In genomic region chr12:47652491-47653234, GRCh38 we compare ENCODE assay signal across 11 cellular contexts. TPM values are rescaled to one million over a fixed set of nuclear protein-coding genes. Genes with fewer than 3 reads are reported as not detected.
A peak's percentile ranks its signal among the peaks of the same experiment; 100 is the strongest.
DNase-seq lines count a peak whose midpoint lies in the region; ATAC-seq and TF ChIP-seq lines count a peak whose summit lies in the region.
"Had no signal": no experiment of that assay in that cellular context is flagged by ENCODE, and none has a peak within 500 bp of the region (broad histone marks: within the 10 kb centered on the region; RNA-seq: fewer than 3 reads in every experiment).

No MANE protein-coding gene starts in this region.

- peak; percentile 47 for DNase-seq in CD1c-positive myeloid dendritic cell (ENCODE audit: extremely low spot score)
- peak; percentile 41 for DNase-seq in NB4 (ENCODE audit: low read depth)
- peak; percentile 37 for DNase-seq in choroid plexus epithelial cell (ENCODE audit: low read depth)
- peak in 1 of 3 donors; percentile 15 for DNase-seq in mucosa of descending colon
- DNase-seq in mammary epithelial cell, result no peak
- no peak for DNase-seq in stimulated activated naive CD4-positive, alpha-beta T cell treated with Interleukin-2 at 50 U/mL for 16 hours (lab: John Stamatoyannopoulos, UW)
- DNase-seq: CD4-positive, CD25-positive, alpha-beta regulatory T cell; MG63 had no signal

- WGBS in mammary epithelial cell (ENCODE audit: low coverage, missing lambda C conversion rate), result 59% methylated on average over 3 of the region's 4 CpGs

- H3K9ac ChIP-seq in mammary epithelial cell (ENCODE audit: insufficient read depth, low read length), result no peak overlapping the region
- H3K9ac ChIP-seq: parathyroid adenoma had no signal

- no peaks in the 10 kb centered on the region for H3K36me3 ChIP-seq in mucosa of descending colon (ENCODE audit: low read depth)
- H3K36me3 ChIP-seq in mammary epithelial cell (ENCODE audit: insufficient read depth, low read length), result no peaks in the 10 kb centered on the region

- no peak overlapping the region for H2AFZ ChIP-seq in mammary epithelial cell (ENCODE audit: low read depth, low read length)

- intact Hi-C loops in mucosa of descending colon (cut with DNase I, micrococcal nuclease), result no loop called here
- intact Hi-C loops in mammary epithelial cell (cut with micrococcal nuclease), result no loop called here

- H3K9me3 ChIP-seq in mucosa of descending colon (no peaks in the 10 kb centered on the region), mammary epithelial cell (replicated peaks; ENCODE audit: insufficient read depth, low read length) (no peaks in the 10 kb centered on the region)
- H3K9me3 ChIP-seq: MG63 had no signal

- H3K79me2 ChIP-seq in mammary epithelial cell (ENCODE audit: insufficient read depth, low read length), result no peaks in the 10 kb centered on the region
- H3K79me2 ChIP-seq: parathyroid adenoma had no signal

- ATAC-seq in mucosa of descending colon (peak; percentile 35), HG03039 (IDR thresholded peaks at IDR 0.05; ENCODE audit: unreplicated experiment) (no peak), HG02571 (IDR thresholded peaks at IDR 0.05; ENCODE audit: unreplicated experiment) (no peak)

- H4K20me1 ChIP-seq in mammary epithelial cell (ENCODE audit: insufficient read depth, low read length), result no peaks in the 10 kb centered on the region

- BruUV-seq in mammary epithelial cell (replicated peaks; lab: Mats Ljungman, UMichigan), result no TSS peak

- dilution Hi-C loops in mammary epithelial cell (cut with HindIII; ENCODE audit: low sequenced_read_pairs), result no loop called here

- no peak for TF ChIP-seq POLR2A in NB4 (IDR thresholded peaks at IDR 0.05; ENCODE audit: extremely low read depth, insufficient read length)

- CTCF ChIA-PET in mammary epithelial cell (lab: Charles Lee; ENCODE audit: low non-redundant PET), result no interaction called here

- H3K27me3 ChIP-seq in mammary epithelial cell (ENCODE audit: insufficient read depth, low read length), result no peaks in the 10 kb centered on the region
- H3K27me3 ChIP-seq: MG63 had no signal

- TF ChIP-seq CTCF in NB4 (IDR thresholded peaks at IDR 0.05; ENCODE audit: low read depth, low read length) (no peak), choroid plexus epithelial cell (conservative IDR thresholded peaks at IDR 0.05; ENCODE audit: low read depth, low read length) (no peak), mucosa of descending colon (IDR thresholded peaks at IDR 0.05) (no peak), mammary epithelial cell (conservative IDR thresholded peaks at IDR 0.05 in 1 of 2, IDR thresholded peaks at IDR 0.05 in 1 of 2; ENCODE audit: extremely low read depth in 1 of 2, insufficient read depth in 1 of 2, low read depth in 1 of 2, low read length in 2 of 2) (no peak)

- in situ Hi-C loops in mammary epithelial cell (cut with MboI; ENCODE audit: low sequenced_read_pairs in 2 of 2), result loop anchor here in 1 of 2 donors (25.0 kb wide), 1 partner anchor 615 kb away; no protein-coding TSS in a partner anchor

- no peak overlapping the region for H3K27ac ChIP-seq in mammary epithelial cell (ENCODE audit: insufficient read depth, low read depth, low read length)
- H3K27ac ChIP-seq: parathyroid adenoma had no signal

- H3K4me1 ChIP-seq in mucosa of descending colon (ENCODE audit: low read depth), result no peaks in the 10 kb centered on the region
- no peaks in the 10 kb centered on the region for H3K4me1 ChIP-seq in mammary epithelial cell (ENCODE audit: insufficient read depth, low read length)

- H3K4me2 ChIP-seq in mammary epithelial cell (ENCODE audit: insufficient read depth, low read depth, low read length), result no peak overlapping the region

- H3K4me3 ChIP-seq in NB4 (ENCODE audit: low read depth, low read length), result no peak overlapping the region
- H3K4me3 ChIP-seq in choroid plexus epithelial cell (ENCODE audit: low read depth, low read length), result no peak overlapping the region
- no peak overlapping the region for H3K4me3 ChIP-seq in mucosa of descending colon
- no peak overlapping the region for H3K4me3 ChIP-seq in mammary epithelial cell (replicated peaks in 1 of 3; ENCODE audit: insufficient read depth in 1 of 3, low read depth in 2 of 3, low read length in 3 of 3)
- H3K4me3 ChIP-seq: MG63 had no signal

RNA-seq across cellular contexts. Expression of gene RPAP3, which starts 53.2 kb away (rescaled TPM):
- total RNA-seq in mucosa of descending colon (10 to 100 TPM; 16.5 to 26.0 (median 20.0) TPM), mammary epithelial cell (10 to 100 TPM; 14.8 to 32.7 TPM)
- polyA plus RNA-seq in mammary epithelial cell, result 10.7 TPM
- 3.8 TPM for polyA minus RNA-seq in mammary epithelial cell

Comparison
In these comparisons a context has a peak if more than half of its experiments do, and no peak if none do; other contexts are left out.
1. DNase-seq: peak in CD1c-positive myeloid dendritic cell (single experiment), NB4 (single experiment) and choroid plexus epithelial cell (single experiment); none in mammary epithelial cell (single experiment) and stimulated activated naive CD4-positive, alpha-beta T cell treated with Interleukin-2 at 50 U/mL for 16 hours (single experiment).